In the genomic region with DNA sequence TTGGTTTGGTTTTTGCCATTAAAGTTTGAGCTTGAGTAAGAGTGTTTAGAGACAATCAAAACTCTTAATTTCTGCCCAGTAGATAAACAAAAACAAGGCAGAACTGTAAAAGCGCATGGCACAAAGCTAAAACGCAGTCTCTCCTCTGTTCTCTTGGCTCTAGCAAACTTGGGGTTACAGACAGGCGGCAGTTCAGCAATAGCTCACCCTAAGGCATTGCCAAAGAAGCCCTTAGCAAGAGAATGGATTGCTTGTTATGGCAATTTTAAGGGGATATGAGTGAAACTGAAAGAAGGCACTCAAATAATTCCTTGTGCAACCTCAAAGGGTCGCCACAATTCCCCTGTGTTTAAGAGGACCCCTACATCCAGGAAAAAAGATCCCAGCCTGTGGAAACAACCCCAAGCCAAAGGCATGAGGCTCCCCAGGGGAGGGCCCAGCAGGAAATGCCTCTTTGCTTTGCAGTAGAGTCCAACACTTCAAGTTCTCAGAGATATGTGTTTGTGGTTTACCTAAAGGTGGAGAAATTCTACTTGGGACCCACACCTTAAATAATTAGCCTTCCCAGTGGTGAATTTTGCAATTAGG, we compare ENCODE assay signal across 16 cellular contexts.
DNase-seq lines count a peak whose midpoint lies in the region; ATAC-seq and TF ChIP-seq lines count a peak whose summit lies in the region.
"Had no signal": no experiment of that assay in that cellular context is flagged by ENCODE, and none has a peak within 500 bp of the region (broad histone marks: within the 10 kb centered on the region; RNA-seq: fewer than 3 reads in every experiment).

No MANE protein-coding gene starts in this region.

- no peaks in the 10 kb centered on the region for H3K27me3 ChIP-seq in H9 (ENCODE audit: insufficient read depth, low read length)
- H3K27me3 ChIP-seq in mesendoderm (ENCODE audit: insufficient read depth, low read length, poor library complexity): no peaks in the 10 kb centered on the region
- H3K27me3 ChIP-seq in heart left ventricle: no peaks in the 10 kb centered on the region

- H3K4me1 Mint-ChIP-seq in H9 (peaks cover 18 to 21% of the 10 kb centered on the region in 2 experiments), WTC11 (peaks cover 37% of the 10 kb centered on the region)

- H2BK20ac ChIP-seq in H9 (ENCODE audit: low read depth, low read length, poor library complexity, severe bottlenecking): no peak overlapping the region

- H3K4me2 ChIP-seq in H9 (ENCODE audit: insufficient read depth, insufficient read length, low read length) (no peak overlapping the region), mesendoderm (ENCODE audit: low read length) (no peak overlapping the region)

- DNase-seq in H9 (peak; percentile 43), WTC11 (ENCODE audit: low spot score) (peak; percentile 38), iPS DF 19.7 (ENCODE audit: low read depth, low spot score) (peak; percentile 48), mesendoderm (peak; percentile 31), NCI-H446 (lab: John Stamatoyannopoulos, UW) (no peak), COR-L47 (lab: John Stamatoyannopoulos, UW) (no peak), NOMO-1 treated with dmso at 0.1 percent for 144 hours (lab: John Stamatoyannopoulos, UW; ENCODE audit: unreplicated experiment) (no peak), heart left ventricle (no peak)
- DNase-seq: ACHN; C1 segment of cervical spinal cord; CD4-positive, alpha-beta T cell; DMS79; GM23248; HFFc6 had no signal

- H3K9ac ChIP-seq in H9 (ENCODE audit: extremely low read depth, insufficient read length, low read length) (no peak overlapping the region), mesendoderm (ENCODE audit: low read length) (no peak overlapping the region)
- H3K9ac ChIP-seq: GM23248 had no signal

- POLR2A ChIA-PET in WTC11 (lab: Charles Lee): no interaction called here

- H3K36me3 Mint-ChIP-seq in H9 (ENCODE audit: insufficient read depth in 1 of 3, low read depth in 3 of 3) (no peaks in the 10 kb centered on the region), WTC11 (no peaks in the 10 kb centered on the region)

- no peaks in the 10 kb centered on the region for H3K79me2 ChIP-seq in H9 (ENCODE audit: insufficient read depth, low read length)
- H3K79me2 ChIP-seq in mesendoderm (ENCODE audit: control insufficient read depth, insufficient read depth, low read length): no peaks in the 10 kb centered on the region

- H3K23ac ChIP-seq in H9 (ENCODE audit: insufficient read length, low read depth, low read length) (no peak overlapping the region), mesendoderm (ENCODE audit: low read length) (no peak overlapping the region)

- no peak overlapping the region for H3K56ac ChIP-seq in H9 (ENCODE audit: insufficient read length, low read depth, low read length)
- H3K56ac ChIP-seq in mesendoderm (ENCODE audit: low read length): no peak overlapping the region

- H3K18ac ChIP-seq in H9 (ENCODE audit: insufficient read length, low read depth, low read length) (no peak overlapping the region), mesendoderm (ENCODE audit: low read length) (no peak overlapping the region)

- H4K91ac ChIP-seq in H9 (ENCODE audit: insufficient read length, low read depth, low read length): no peak overlapping the region

- no CpG with 5 or more reads among the region's 4 CpGs for WGBS in H9 (ENCODE audit: extremely low coverage, insufficient read length, low lambda C conversion rate)
- no CpG with 5 or more reads among the region's 4 CpGs for WGBS in mesendoderm (ENCODE audit: extremely low coverage, insufficient coverage, low lambda C conversion rate)
- WGBS in heart left ventricle, 4 donors: 75 to 92% (median 90%) methylated on average over 4 of the region's 4 CpGs

- TF ChIP-seq POLR2A in heart left ventricle (IDR thresholded peaks at IDR 0.05): no peak

- H3T11ph ChIP-seq in H9 (ENCODE audit: low read length): no peak overlapping the region

- H4K5ac ChIP-seq in H9 (ENCODE audit: insufficient read length, low read depth, low read length): no peak overlapping the region
- no peak overlapping the region for H4K5ac ChIP-seq in mesendoderm (ENCODE audit: low read length)

- H4K20me1 ChIP-seq in H9 (ENCODE audit: control insufficient read depth, insufficient read depth, insufficient read length): no peaks in the 10 kb centered on the region

- intact Hi-C loops in heart left ventricle (cut with DNase I): no loop called here

- H3K36me3 ChIP-seq in mesendoderm (ENCODE audit: control insufficient read depth, insufficient read depth, low read length) (no peaks in the 10 kb centered on the region), heart left ventricle (no peaks in the 10 kb centered on the region)
- H3K36me3 ChIP-seq: HAP-1 had no signal

- H2BK5ac ChIP-seq in H9 (ENCODE audit: insufficient read length, low read length) (no peak overlapping the region), mesendoderm (ENCODE audit: low read length) (no peak overlapping the region)

- no peak overlapping the region for H2BK12ac ChIP-seq in H9 (ENCODE audit: insufficient read length, low read depth, low read length)

- TF ChIP-seq CTCF in H9 (conservative IDR thresholded peaks at IDR 0.05) (no peak), WTC11 (IDR thresholded peaks at IDR 0.05) (no peak), heart left ventricle (IDR thresholded peaks at IDR 0.05) (no peak)

- H2AK5ac ChIP-seq in H9 (ENCODE audit: insufficient read length, low read length) (no peak overlapping the region), mesendoderm (ENCODE audit: low read length) (no peak overlapping the region)

- H3K14ac ChIP-seq in H9 (ENCODE audit: insufficient read depth, low read length): no peak overlapping the region

- peak; percentile 85 for ATAC-seq in WTC11
- no peak for ATAC-seq in heart left ventricle
- ATAC-seq: GM12878 had no signal

- H3K79me1 ChIP-seq in H9 (ENCODE audit: insufficient read depth, low read depth, low read length, poor library complexity, severe bottlenecking) (no peaks in the 10 kb centered on the region), mesendoderm (ENCODE audit: low read length) (no peaks in the 10 kb centered on the region)

- H3K27ac ChIP-seq in H9 (ENCODE audit: insufficient read length, low read depth, low read length) (peak overlapping the region; percentile 50), mesendoderm (ENCODE audit: low read depth, low read length) (no peak overlapping the region), heart left ventricle (no peak overlapping the region)
- H3K27ac ChIP-seq: GM23248 had no signal

- H2AFZ ChIP-seq in H9 (ENCODE audit: low read length): no peak overlapping the region
- H2AFZ ChIP-seq: GM23248 had no signal

- H3K9me3 Mint-ChIP-seq in H9 (no peaks in the 10 kb centered on the region), WTC11 (no peaks in the 10 kb centered on the region)
- H3K9me3 Mint-ChIP-seq: HFFc6 had no signal

- H3K4me3 ChIP-seq in mesendoderm (ENCODE audit: low read length) (no peak overlapping the region), heart left ventricle (no peak overlapping the region)
- H3K4me3 ChIP-seq: GM12878, GM23248, HAP-1 had no signal

- CTCF ChIA-PET in WTC11 (lab: Charles Lee): no interaction called here

- H3K27me3 Mint-ChIP-seq in H9 (ENCODE audit: low read depth): no peaks in the 10 kb centered on the region
- H3K27me3 Mint-ChIP-seq in WTC11 (ENCODE audit: low read depth): no peaks in the 10 kb centered on the region
- H3K27me3 Mint-ChIP-seq: CD4-positive, alpha-beta T cell had no signal

- H2BK120ac ChIP-seq in H9 (ENCODE audit: low read depth, low read length, poor library complexity, severe bottlenecking) (no peak overlapping the region), mesendoderm (ENCODE audit: low read depth, low read length) (no peak overlapping the region)

- H4K8ac ChIP-seq in H9 (replicated peaks; ENCODE audit: insufficient read length, low read depth, low read length) (no peak overlapping the region), mesendoderm (ENCODE audit: low read depth, low read length) (no peak overlapping the region)

- peaks cover 7% of the 10 kb centered on the region; the same call in 1 of the 2 replicates for H3K4me1 ChIP-seq in H9 (ENCODE audit: insufficient read depth, low read length)
- no peaks in the 10 kb centered on the region for H3K4me1 ChIP-seq in mesendoderm (ENCODE audit: control insufficient read depth, low read depth, low read length)
- H3K4me1 ChIP-seq in heart left ventricle: peaks cover 0 to 22% (median 0%) of the 10 kb centered on the region in 12 donors

- H3K9me3 ChIP-seq in H9 (ENCODE audit: control insufficient read depth, low read depth, low read length): no peaks in the 10 kb centered on the region
- no peaks in the 10 kb centered on the region for H3K9me3 ChIP-seq in heart left ventricle
- H3K9me3 ChIP-seq: HAP-1 had no signal

- no peak overlapping the region; a peak in 1 of 5 replicates for H3K4me3 Mint-ChIP-seq in H9
- H3K4me3 Mint-ChIP-seq in WTC11: peak overlapping the region; percentile 37; the same call in 1 of the 2 replicates
- H3K4me3 Mint-ChIP-seq: CD4-positive, alpha-beta T cell; HFFc6 had no signal

- H3K4ac ChIP-seq in H9 (ENCODE audit: low read depth, low read length): no peak overlapping the region
- H3K4ac ChIP-seq in mesendoderm (ENCODE audit: low read depth, low read length): no peak overlapping the region

- no peaks in the 10 kb centered on the region for H3K23me2 ChIP-seq in H9 (ENCODE audit: insufficient read length, low read depth, low read length, poor library complexity, severe bottlenecking)

- H2BK15ac ChIP-seq in H9 (ENCODE audit: low read depth, low read length) (no peak overlapping the region), mesendoderm (replicated peaks; ENCODE audit: low read depth) (no peak overlapping the region)

- H3K27ac Mint-ChIP-seq in H9 (peak overlapping the region; percentile 50 to 98 (median 91); a peak in 6 of 7 replicates), WTC11 (peak overlapping the region; percentile 97)
- H3K27ac Mint-ChIP-seq: CD4-positive, alpha-beta T cell; HFFc6 had no signal

TF ChIP-seq in WTC11, 78 proteins besides CTCF, POLR2A, EP300 and RAD21 (continues in another document):
- TF ChIP-seq, protein P1, sequence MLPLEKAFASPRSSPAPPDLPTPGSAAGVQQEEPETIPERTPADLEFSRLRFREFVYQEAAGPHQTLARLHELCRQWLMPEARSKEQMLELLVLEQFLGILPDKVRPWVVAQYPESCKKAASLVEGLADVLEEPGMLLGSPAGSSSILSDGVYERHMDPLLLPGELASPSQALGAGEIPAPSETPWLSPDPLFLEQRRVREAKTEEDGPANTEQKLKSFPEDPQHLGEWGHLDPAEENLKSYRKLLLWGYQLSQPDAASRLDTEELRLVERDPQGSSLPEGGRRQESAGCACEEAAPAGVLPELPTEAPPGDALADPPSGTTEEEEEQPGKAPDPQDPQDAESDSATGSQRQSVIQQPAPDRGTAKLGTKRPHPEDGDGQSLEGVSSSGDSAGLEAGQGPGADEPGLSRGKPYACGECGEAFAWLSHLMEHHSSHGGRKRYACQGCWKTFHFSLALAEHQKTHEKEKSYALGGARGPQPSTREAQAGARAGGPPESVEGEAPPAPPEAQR (CRISPR knock-in tag; IDR thresholded peaks at IDR 0.05): no peak
- peak; percentile 72 for TF ChIP-seq ZNF423 (CRISPR knock-in tag; IDR thresholded peaks at IDR 0.05)
- TF ChIP-seq ETV6 (CRISPR knock-in tag; IDR thresholded peaks at IDR 0.05): 0 out of 2 replicates have a peak, but pooled peaks have one; percentile 45
- TF ChIP-seq ZNF263 (CRISPR knock-in tag; IDR thresholded peaks at IDR 0.05; ENCODE audit: low read depth): no peak

Comparison
In these comparisons a context has a peak if more than half of its experiments do, and no peak if none do; other contexts are left out.
1. DNase-seq: peak in H9 (single experiment), WTC11 (single experiment), iPS DF 19.7 (single experiment) and mesendoderm (single experiment); none in NCI-H446 (0 of 2), COR-L47 (single experiment), NOMO-1 treated with dmso at 0.1 percent for 144 hours (single experiment) and heart left ventricle (0 of 5).